Comparison of ENCODE assay signal across 1 cellular context in the genomic region with DNA sequence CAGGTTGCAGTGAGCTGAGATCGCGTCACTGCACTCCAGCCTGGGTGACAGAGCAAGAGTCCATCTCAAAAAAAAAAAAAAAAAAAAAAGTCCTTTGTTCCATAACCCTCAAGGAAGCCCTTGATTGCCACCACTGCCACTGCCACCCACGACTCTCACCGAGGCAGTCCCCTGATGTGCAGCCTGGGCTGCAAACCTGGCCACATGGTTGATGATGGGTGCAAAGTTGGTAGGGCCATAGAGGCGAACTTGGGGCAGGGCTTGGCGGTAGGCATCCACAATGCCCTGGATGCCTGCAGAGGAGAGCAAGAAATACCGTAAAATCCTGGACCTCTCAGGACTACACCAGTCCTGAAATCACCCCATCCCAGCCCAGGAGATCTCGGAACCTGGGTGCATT.
TF ChIP-seq lines count a peak whose summit lies in the region.

No MANE protein-coding gene starts in this region.

TF ChIP-seq in HepG2, 621 proteins besides CTCF, POLR2A, EP300 and RAD21:
- TF ChIP-seq PAF1 (CRISPR knock-in tag; IDR thresholded peaks at IDR 0.05) (peak; percentile 42; the same call in 1 of the 2 replicates), RFX1 (IDR thresholded peaks at IDR 0.05) (no peak), MTA1 (CRISPR knock-in tag; IDR thresholded peaks at IDR 0.05; ENCODE audit: borderline replicate concordance) (0 out of 2 replicates have a peak, but pooled peaks have one; percentile 4), NR2F2 (IDR thresholded peaks at IDR 0.05; ENCODE audit: borderline replicate concordance, low read depth) (no peak), RBM22 (optimal IDR thresholded peaks at IDR 0.05; ENCODE audit: low read length) (peak; percentile 60)
- TF ChIP-seq, protein P1, sequence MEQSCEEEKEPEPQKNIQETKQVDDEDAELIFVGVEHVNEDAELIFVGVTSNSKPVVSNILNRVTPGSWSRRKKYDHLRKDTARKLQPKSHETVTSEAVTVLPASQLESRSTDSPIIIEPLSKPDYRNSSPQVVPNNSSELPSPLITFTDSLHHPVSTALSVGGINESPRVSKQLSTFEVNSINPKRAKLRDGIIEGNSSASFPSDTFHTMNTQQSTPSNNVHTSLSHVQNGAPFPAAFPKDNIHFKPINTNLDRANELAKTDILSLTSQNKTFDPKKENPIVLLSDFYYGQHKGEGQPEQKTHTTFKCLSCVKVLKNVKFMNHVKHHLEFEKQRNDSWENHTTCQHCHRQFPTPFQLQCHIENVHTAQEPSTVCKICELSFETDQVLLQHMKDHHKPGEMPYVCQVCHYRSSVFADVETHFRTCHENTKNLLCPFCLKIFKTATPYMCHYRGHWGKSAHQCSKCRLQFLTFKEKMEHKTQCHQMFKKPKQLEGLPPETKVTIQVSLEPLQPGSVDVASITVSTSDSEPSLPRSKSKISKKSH (CRISPR knock-in tag; IDR thresholded peaks at IDR 0.05; ENCODE audit: borderline replicate concordance), result 0 out of 2 replicates have a peak, but pooled peaks have one; percentile 9
